In the genomic region with DNA sequence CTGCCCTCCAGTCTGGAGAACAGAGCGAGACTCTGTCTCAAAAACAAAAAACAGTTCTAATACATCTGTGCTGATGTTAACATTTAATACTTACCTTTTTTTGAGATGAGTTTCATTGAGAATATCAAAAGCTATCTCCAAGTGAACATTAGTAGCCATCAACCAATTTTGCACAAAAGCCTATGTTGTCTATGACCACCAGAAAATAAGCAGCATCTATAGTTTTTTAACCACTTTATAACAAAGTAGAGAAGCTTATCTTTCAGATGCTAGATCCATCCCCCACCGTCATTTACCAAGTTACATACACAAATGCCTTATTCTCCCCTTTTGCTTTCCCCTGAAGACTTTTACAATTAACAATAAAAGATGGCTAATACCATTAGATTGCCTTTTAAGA, we compare ENCODE assay signal across 14 cellular contexts. TPM values are rescaled to one million over a fixed set of nuclear protein-coding genes. Genes with fewer than 3 reads are reported as not detected.
DNase-seq lines count a peak whose midpoint lies in the region; ATAC-seq and TF ChIP-seq lines count a peak whose summit lies in the region.
"Had no signal": no experiment of that assay in that cellular context is flagged by ENCODE, and none has a peak within 500 bp of the region (broad histone marks: within the 10 kb centered on the region; RNA-seq: fewer than 3 reads in every experiment).

No MANE protein-coding gene starts in this region.

- ATAC-seq in stimulated activated naive CD8-positive, alpha-beta T cell treated with anti-CD3 and anti-CD28 coated beads, Interleukin-15, amount 100 ng/mL, for 72 hours, result no peak
- no peak for ATAC-seq in HG03139 (IDR thresholded peaks at IDR 0.05; ENCODE audit: unreplicated experiment)
- ATAC-seq: lower lobe of right lung had no signal

- H2AFZ ChIP-seq in PC-9, result no peak overlapping the region

- no peaks in the 10 kb centered on the region for H3K27me3 ChIP-seq in PC-9 (ENCODE audit: insufficient read depth, low read depth)
- H3K27me3 ChIP-seq: cardiac muscle cell, uterus had no signal

- peaks cover 55% of the 10 kb centered on the region for H3K79me2 ChIP-seq in PC-9 (ENCODE audit: low read depth)

- intact Hi-C loops in activated naive CD4-positive, alpha-beta T cell treated with anti-CD3 and anti-CD28 coated beads for 36 hours (cut with micrococcal nuclease), result loop anchor here (10.0 kb wide), 1 partner anchor 918 kb away; a partner anchor contains a TSS
- intact Hi-C loops in PC-9 (cut with micrococcal nuclease; ENCODE audit: unreplicated experiment), result loop anchor here (10.0 kb wide), 1 partner anchor 758 kb away; no protein-coding TSS in a partner anchor

- no TSS peak for BruUV-seq in PC-9 (replicated peaks; lab: Mats Ljungman, UMichigan)

- no peak for TF ChIP-seq CTCF in PC-9 (conservative IDR thresholded peaks at IDR 0.05)
- TF ChIP-seq CTCF in endothelial cell (IDR thresholded peaks at IDR 0.05; ENCODE audit: unreplicated experiment), result no peak

- no peaks in the 10 kb centered on the region for H3K9me2 ChIP-seq in PC-9 (ENCODE audit: insufficient read depth)

- H3K36me3 ChIP-seq in PC-9 (ENCODE audit: low read depth), result peaks cover 63% of the 10 kb centered on the region
- H3K36me3 ChIP-seq: uterus had no signal

- H3K9me3 ChIP-seq in PC-9 (ENCODE audit: insufficient read depth, low read depth), result no peaks in the 10 kb centered on the region
- H3K9me3 ChIP-seq: lower lobe of right lung, uterus had no signal

- peaks cover 31% of the 10 kb centered on the region for H3K4me1 ChIP-seq in PC-9 (replicated peaks; ENCODE audit: insufficient read depth)

- DNase-seq in activated naive CD4-positive, alpha-beta T cell treated with anti-CD3 and anti-CD28 coated beads for 36 hours, result no peak
- no peak for DNase-seq in activated naive CD4-positive, alpha-beta T cell (lab: John Stamatoyannopoulos, UW)
- DNase-seq in PC-9, result no peak
- DNase-seq in endothelial cell (ENCODE audit: low spot score), result no peak
- no peak for DNase-seq in stimulated activated naive CD8-positive, alpha-beta T cell treated with anti-CD3 and anti-CD28 coated beads, Interleukin-15, amount 100 ng/mL, for 72 hours
- DNase-seq in ecto neural progenitor cell (ENCODE audit: low spot score), result no peak
- DNase-seq in A172 (ENCODE audit: low spot score), result no peak
- DNase-seq: hypothalamus, lower lobe of right lung, NCI-H2081 treated with DMSO at 0.1 percent for 48 hours, occipital lobe, uterus had no signal

- no peaks in the 10 kb centered on the region for H3K27me3 Mint-ChIP-seq in activated naive CD4-positive, alpha-beta T cell treated with anti-CD3 and anti-CD28 coated beads for 36 hours (ENCODE audit: low read depth)
- H3K27me3 Mint-ChIP-seq in endothelial cell (ENCODE audit: unreplicated experiment), result peaks cover 12% of the 10 kb centered on the region
- H3K27me3 Mint-ChIP-seq in stimulated activated naive CD8-positive, alpha-beta T cell treated with anti-CD3 and anti-CD28 coated beads, Interleukin-15, amount 100 ng/mL, for 72 hours, result no peaks in the 10 kb centered on the region

- peaks cover 80% of the 10 kb centered on the region for H4K20me1 ChIP-seq in PC-9 (ENCODE audit: insufficient read depth)

- H3K27ac Mint-ChIP-seq in activated naive CD4-positive, alpha-beta T cell treated with anti-CD3 and anti-CD28 coated beads for 36 hours, result peak overlapping the region; percentile 79
- no peak overlapping the region for H3K27ac Mint-ChIP-seq in endothelial cell (ENCODE audit: unreplicated experiment)
- peak overlapping the region; percentile 62 to 67 for H3K27ac Mint-ChIP-seq in stimulated activated naive CD8-positive, alpha-beta T cell treated with anti-CD3 and anti-CD28 coated beads, Interleukin-15, amount 100 ng/mL, for 72 hours

- H3K4me3 Mint-ChIP-seq in activated naive CD4-positive, alpha-beta T cell treated with anti-CD3 and anti-CD28 coated beads for 36 hours, result peak overlapping the region; percentile 42
- H3K4me3 Mint-ChIP-seq in endothelial cell (ENCODE audit: unreplicated experiment), result peak overlapping the region; percentile 25
- peak overlapping the region; percentile 89 to 100 for H3K4me3 Mint-ChIP-seq in stimulated activated naive CD8-positive, alpha-beta T cell treated with anti-CD3 and anti-CD28 coated beads, Interleukin-15, amount 100 ng/mL, for 72 hours

- peaks cover 81% of the 10 kb centered on the region for H3F3A ChIP-seq in PC-9 (ENCODE audit: insufficient read depth, low read depth)

- no peak overlapping the region for H3K27ac ChIP-seq in PC-9
- H3K27ac ChIP-seq: lower lobe of right lung, uterus had no signal

- H3K4me3 ChIP-seq in PC-9, result no peak overlapping the region
- H3K4me3 ChIP-seq: cardiac muscle cell, lower lobe of right lung, uterus had no signal

- POLR2A ChIA-PET in PC-9 (lab: Charles Lee; ENCODE audit: unreplicated experiment), result no interaction called here

- no peaks in the 10 kb centered on the region for H3K9me3 Mint-ChIP-seq in activated naive CD4-positive, alpha-beta T cell treated with anti-CD3 and anti-CD28 coated beads for 36 hours
- H3K9me3 Mint-ChIP-seq in endothelial cell (ENCODE audit: unreplicated experiment), result no peaks in the 10 kb centered on the region
- no peaks in the 10 kb centered on the region for H3K9me3 Mint-ChIP-seq in stimulated activated naive CD8-positive, alpha-beta T cell treated with anti-CD3 and anti-CD28 coated beads, Interleukin-15, amount 100 ng/mL, for 72 hours

- peak overlapping the region; percentile 97; the same call in 1 of the 2 replicates for H3K4me2 ChIP-seq in PC-9

- peaks cover 73% of the 10 kb centered on the region for H3K4me1 Mint-ChIP-seq in activated naive CD4-positive, alpha-beta T cell treated with anti-CD3 and anti-CD28 coated beads for 36 hours (ENCODE audit: low read depth)
- H3K4me1 Mint-ChIP-seq in endothelial cell (ENCODE audit: unreplicated experiment), result peaks cover 18% of the 10 kb centered on the region
- H3K4me1 Mint-ChIP-seq in stimulated activated naive CD8-positive, alpha-beta T cell treated with anti-CD3 and anti-CD28 coated beads, Interleukin-15, amount 100 ng/mL, for 72 hours, result peaks cover 71% of the 10 kb centered on the region

- CTCF ChIA-PET in activated naive CD4-positive, alpha-beta T cell treated with anti-CD3 and anti-CD28 coated beads for 36 hours (lab: Charles Lee), result interaction anchor here (4.7 kb wide), 1 partner anchor 13 kb away, joined by 34 read pairs; a partner anchor contains a TSS
- CTCF ChIA-PET in PC-9 (lab: Charles Lee), result interaction anchor here (0.6 kb wide), 1 partner anchor 145 kb away, joined by 3 read pairs; no protein-coding TSS in a partner anchor

- H3K36me3 Mint-ChIP-seq in activated naive CD4-positive, alpha-beta T cell treated with anti-CD3 and anti-CD28 coated beads for 36 hours (ENCODE audit: low read depth), result peaks cover 60% of the 10 kb centered on the region
- peaks cover 32% of the 10 kb centered on the region for H3K36me3 Mint-ChIP-seq in endothelial cell (ENCODE audit: low read depth, unreplicated experiment)

RNA-seq across cellular contexts. Expression of a gene that starts 4.1 kb away (rescaled TPM):
- 100 to 1,000 TPM; 248 to 257 TPM for total RNA-seq in activated naive CD4-positive, alpha-beta T cell treated with anti-CD3 and anti-CD28 coated beads for 36 hours
- total RNA-seq in PC-9 (2021) (210 and 278 TPM in 2 replicates), endothelial cell (ENCODE audit: unreplicated experiment) (201 TPM)
- 501 and 612 TPM in 2 replicates for total RNA-seq in A172 (2014; rRNA removed; shearing (Covaris generic))

RNA-seq across cellular contexts. Expression of a gene that starts 14.9 kb away (rescaled TPM):
- 10 to 100 TPM; 21.7 to 22.0 TPM for total RNA-seq in activated naive CD4-positive, alpha-beta T cell treated with anti-CD3 and anti-CD28 coated beads for 36 hours
- 29.9 and 50.9 TPM in 2 replicates for total RNA-seq in PC-9 (2021)
- 43.7 TPM for total RNA-seq in endothelial cell (ENCODE audit: unreplicated experiment)
- 43.4 and 50.5 TPM in 2 replicates for total RNA-seq in A172 (2014; rRNA removed; shearing (Covaris generic))

RNA-seq across cellular contexts. Expression of a gene that starts 47.8 kb away (rescaled TPM):
- total RNA-seq in activated naive CD4-positive, alpha-beta T cell treated with anti-CD3 and anti-CD28 coated beads for 36 hours, result under 1 TPM; 0.47 to 0.69 TPM
- total RNA-seq in PC-9 (2021) (60.7 and 61.4 TPM in 2 replicates), endothelial cell (ENCODE audit: unreplicated experiment) (13.3 TPM)
- total RNA-seq in A172 (2014; rRNA removed; shearing (Covaris generic)), result 8.0 and 11.6 TPM in 2 replicates

Comparison
In these comparisons a context has a peak if more than half of its experiments do, and no peak if none do; other contexts are left out.
1. H3K4me3 Mint-ChIP-seq: peak in every context shown above with its lines; median percentile 94 in stimulated activated naive CD8-positive, alpha-beta T cell treated with anti-CD3 and anti-CD28 coated beads, Interleukin-15, amount 100 ng/mL, for 72 hours; 42 in activated naive CD4-positive, alpha-beta T cell treated with anti-CD3 and anti-CD28 coated beads for 36 hours; 25 in endothelial cell.